ENCODE assay signal across 16 cellular contexts in genomic region chr3:140571836-140572235, GRCh38.
A peak's percentile ranks its signal among the peaks of the same experiment; 100 is the strongest.
DNase-seq lines count a peak whose midpoint lies in the region; ATAC-seq, FAIRE-seq and TF ChIP-seq lines count a peak whose summit lies in the region.
"Had no signal": no experiment of that assay in that cellular context is flagged by ENCODE, and none has a peak within 500 bp of the region (broad histone marks: within the 10 kb centered on the region; RNA-seq: fewer than 3 reads in every experiment).

No MANE protein-coding gene starts in this region.

- H3K14ac ChIP-seq in neuronal stem cell (ENCODE audit: low read length): no peak overlapping the region

- no CpG with 5 or more reads among the region's 1 CpG for WGBS in neuronal stem cell (ENCODE audit: extremely low coverage in 2 of 2, insufficient read length in 2 of 2, insufficient replicate concordance in 1 of 2), 2 donors

- H4K8ac ChIP-seq in neuronal stem cell (ENCODE audit: low read depth, low read length): no peak overlapping the region

- no peaks in the 10 kb centered on the region for H3K9me3 ChIP-seq in neuronal stem cell (replicated peaks in 1 of 2; ENCODE audit: control insufficient read depth in 2 of 2, insufficient read depth in 1 of 2, low read depth in 1 of 2, low read length in 2 of 2)
- H3K9me3 ChIP-seq in Caco-2: no peaks in the 10 kb centered on the region
- H3K9me3 ChIP-seq: BLaER1 treated with 17β-estradiol and CSF1 and Interleukin-3, amounts not matched to agents 10 nM and 100 nM had no signal

- DNase-seq in G401 (ENCODE audit: low spot score): peak; percentile 31
- DNase-seq in bronchial epithelial cell (ENCODE audit: low read depth): no peak
- DNase-seq in left cardiac atrium: peak; percentile 43
- DNase-seq in neuronal stem cell (ENCODE audit: low spot score): no peak
- DNase-seq in T-helper 1 cell: no peak
- DNase-seq in Caco-2: no peak
- DNase-seq: ACHN; Calu3; CD4-positive, CD25-positive, alpha-beta regulatory T cell; DMS 273 treated with DMSO at 0.1 percent for 48 hours had no signal

- no peaks in the 10 kb centered on the region for H3K36me3 Mint-ChIP-seq in Caco-2 (ENCODE audit: insufficient read depth, unreplicated experiment)
- H3K36me3 Mint-ChIP-seq: CD4-positive, CD25-positive, alpha-beta regulatory T cell had no signal

- no peak overlapping the region for H3K4me2 ChIP-seq in neuronal stem cell (ENCODE audit: insufficient read depth, low read length, poor library complexity, severe bottlenecking)
- H3K4me2 ChIP-seq: BLaER1 treated with 17β-estradiol and CSF1 and Interleukin-3, amounts not matched to agents 10 nM and 100 nM had no signal

- H3K23ac ChIP-seq in neuronal stem cell (ENCODE audit: low read depth, low read length, poor library complexity): no peak overlapping the region

- H3K27me3 ChIP-seq in bronchial epithelial cell (ENCODE audit: control insufficient read depth, insufficient read depth, low read length): peaks cover 2% of the 10 kb centered on the region
- H3K27me3 ChIP-seq in neuronal stem cell (ENCODE audit: control insufficient read depth in 3 of 3, insufficient read depth in 3 of 3, low read depth in 1 of 3, low read length in 3 of 3): no peaks in the 10 kb centered on the region
- H3K27me3 ChIP-seq in Caco-2 (replicated peaks; ENCODE audit: control insufficient read depth, insufficient read depth, low read length): no peaks in the 10 kb centered on the region
- H3K27me3 ChIP-seq: BLaER1 treated with 17β-estradiol and CSF1 and Interleukin-3, amounts not matched to agents 10 nM and 100 nM had no signal

- H3K79me1 ChIP-seq in neuronal stem cell (ENCODE audit: low read depth, low read length): no peaks in the 10 kb centered on the region

- in situ Hi-C loops in G401 (cut with HindIII; ENCODE audit: low sequenced_read_pairs): no loop called here

- no peaks in the 10 kb centered on the region for H3K36me3 ChIP-seq in bronchial epithelial cell (ENCODE audit: control insufficient read depth, insufficient read depth, low read length)
- H3K36me3 ChIP-seq in neuronal stem cell (replicated peaks in 1 of 2; ENCODE audit: control insufficient read depth in 2 of 2, insufficient read depth in 2 of 2, low read length in 2 of 2): no peaks in the 10 kb centered on the region
- no peaks in the 10 kb centered on the region for H3K36me3 ChIP-seq in Caco-2 (ENCODE audit: control insufficient read depth, insufficient read depth, low read length)
- H3K36me3 ChIP-seq: BLaER1 treated with 17β-estradiol and CSF1 and Interleukin-3, amounts not matched to agents 10 nM and 100 nM had no signal

- H3K27me3 Mint-ChIP-seq in Caco-2 (ENCODE audit: insufficient read depth, unreplicated experiment): no peaks in the 10 kb centered on the region
- H3K27me3 Mint-ChIP-seq: CD4-positive, CD25-positive, alpha-beta regulatory T cell had no signal

- POLR2A ChIA-PET in Caco-2 (lab: Charles Lee): no interaction called here

- intact Hi-C loops in left cardiac atrium (cut with DNase I): no loop called here
- intact Hi-C loops in Caco-2 (cut with micrococcal nuclease; ENCODE audit: unreplicated experiment): no loop called here

- H4K91ac ChIP-seq in neuronal stem cell (ENCODE audit: low read depth, low read length, poor library complexity): no peak overlapping the region

- no peaks in the 10 kb centered on the region for H3K9me3 Mint-ChIP-seq in Caco-2 (ENCODE audit: unreplicated experiment)

- no peak overlapping the region for H2BK5ac ChIP-seq in neuronal stem cell (ENCODE audit: low read length)

- no peak overlapping the region for H2AK5ac ChIP-seq in neuronal stem cell (ENCODE audit: low read depth, low read length)

- H2BK12ac ChIP-seq in neuronal stem cell (ENCODE audit: low read length): no peak overlapping the region

- no peak overlapping the region for H2BK15ac ChIP-seq in neuronal stem cell (ENCODE audit: low read length)

- no peak for TF ChIP-seq CTCF in bronchial epithelial cell (IDR thresholded peaks at IDR 0.05; ENCODE audit: insufficient read depth, low read length, severe bottlenecking)
- no peak for TF ChIP-seq CTCF in Caco-2 (IDR thresholded peaks at IDR 0.05; ENCODE audit: insufficient read depth in 1 of 2, low read depth in 1 of 2, low read length in 1 of 2, severe bottlenecking in 1 of 2, unreplicated experiment in 1 of 2)

- CTCF ChIA-PET in Caco-2 (lab: Charles Lee): no interaction called here

- H3K4me3 ChIP-seq in bronchial epithelial cell (ENCODE audit: low read depth, low read length) (no peak overlapping the region), neuronal stem cell (ENCODE audit: low read length in 2 of 2) (no peak overlapping the region), Caco-2 (ENCODE audit: low read depth, low read length) (no peak overlapping the region)
- H3K4me3 ChIP-seq: BLaER1 treated with 17β-estradiol and CSF1 and Interleukin-3, amounts not matched to agents 10 nM and 100 nM; GM12878 had no signal

- H3K4ac ChIP-seq in neuronal stem cell (ENCODE audit: low read length): no peak overlapping the region

- no TSS peak for BruUV-seq in Caco-2 (replicated peaks; lab: Mats Ljungman, UMichigan)

- H3K27ac ChIP-seq in neuronal stem cell (replicated peaks; ENCODE audit: low read length): no peak overlapping the region
- H3K27ac ChIP-seq: BLaER1 treated with 17β-estradiol and CSF1 and Interleukin-3, amounts not matched to agents 10 nM and 100 nM; HL-60 had no signal

- H3K4me1 ChIP-seq in neuronal stem cell (ENCODE audit: control insufficient read depth in 2 of 2, insufficient read depth in 1 of 2, low read depth in 1 of 2, low read length in 2 of 2) (no peaks in the 10 kb centered on the region), Caco-2 (no peaks in the 10 kb centered on the region)
- H3K4me1 ChIP-seq: BLaER1 treated with 17β-estradiol and CSF1 and Interleukin-3, amounts not matched to agents 10 nM and 100 nM had no signal

- ATAC-seq in left cardiac atrium (peak; percentile 46 to 47), HG03354 (IDR thresholded peaks at IDR 0.05; ENCODE audit: poor library complexity, severe bottlenecking, unreplicated experiment) (no peak), HG03521 (IDR thresholded peaks at IDR 0.05; ENCODE audit: unreplicated experiment) (no peak)
- ATAC-seq: GM12878 had no signal

- peak overlapping the region; percentile 15 for H3K18ac ChIP-seq in neuronal stem cell (ENCODE audit: low read length)

- FAIRE-seq in bronchial epithelial cell (lab: Jason Lieb, UNC): peak; percentile 50
- FAIRE-seq: GM12878, GM18507 had no signal

- no peak overlapping the region for H3K4me3 Mint-ChIP-seq in Caco-2 (ENCODE audit: unreplicated experiment)
- H3K4me3 Mint-ChIP-seq: CD4-positive, CD25-positive, alpha-beta regulatory T cell had no signal

- no peak overlapping the region for H2BK120ac ChIP-seq in neuronal stem cell (ENCODE audit: low read depth, low read length)

- no peaks in the 10 kb centered on the region for H3K4me1 Mint-ChIP-seq in Caco-2 (ENCODE audit: low read depth, unreplicated experiment)
- H3K4me1 Mint-ChIP-seq: CD4-positive, CD25-positive, alpha-beta regulatory T cell had no signal

- H2AFZ ChIP-seq in neuronal stem cell (ENCODE audit: low read length): no peak overlapping the region

- no peak overlapping the region for H3K9ac ChIP-seq in neuronal stem cell (ENCODE audit: low read depth, low read length, poor library complexity)
- H3K9ac ChIP-seq: BLaER1 treated with 17β-estradiol and CSF1 and Interleukin-3, amounts not matched to agents 10 nM and 100 nM had no signal

- H3K27ac Mint-ChIP-seq in Caco-2 (ENCODE audit: unreplicated experiment): no peak overlapping the region
- H3K27ac Mint-ChIP-seq: CD4-positive, CD25-positive, alpha-beta regulatory T cell had no signal

Comparison
In these comparisons a context has a peak if more than half of its experiments do, and no peak if none do; other contexts are left out.
1. DNase-seq: peak in G401 (single experiment) and left cardiac atrium (single experiment); none in bronchial epithelial cell (single experiment), neuronal stem cell (single experiment), T-helper 1 cell (0 of 5) and Caco-2 (0 of 2).
2. ATAC-seq: peak in left cardiac atrium (2 of 2); none in HG03354 (single experiment) and HG03521 (single experiment).